In the genomic region with DNA sequence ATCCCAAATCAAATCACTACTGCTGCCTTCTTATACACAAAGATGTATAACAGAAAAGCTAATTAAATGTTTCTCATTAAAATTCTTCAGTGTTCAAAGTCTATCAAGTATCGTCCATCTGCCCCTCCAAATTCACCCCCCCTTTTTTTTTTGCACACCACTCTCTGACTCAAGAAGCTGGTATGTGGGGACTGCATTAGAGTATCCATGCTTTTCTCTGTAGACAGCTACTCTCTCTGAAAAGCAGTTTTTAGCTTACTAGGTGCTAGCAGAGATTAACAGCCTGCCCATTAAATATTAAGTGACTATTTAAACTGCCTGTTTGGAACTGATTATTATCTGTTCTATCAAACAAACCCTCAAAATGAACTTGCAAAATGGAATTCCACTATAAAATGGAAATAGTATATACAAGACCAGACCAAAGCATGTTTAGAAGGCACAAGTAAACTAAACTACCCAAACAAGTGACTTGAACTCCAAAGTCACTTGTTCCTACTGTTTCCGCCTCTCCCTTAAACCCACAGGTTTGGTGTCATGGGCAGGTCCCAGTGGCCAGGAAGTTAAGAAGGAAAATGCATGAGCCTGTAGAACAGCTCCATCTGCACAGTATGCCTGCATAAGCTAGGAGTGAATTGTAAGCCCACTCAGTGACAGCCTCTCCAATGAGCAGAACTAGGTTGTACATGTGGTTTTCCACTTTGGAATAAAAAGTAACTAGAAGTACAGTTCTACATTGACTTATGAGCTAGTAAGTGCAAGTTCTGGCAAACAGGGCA, we compare ENCODE assay signal across 17 cellular contexts. TPM values are rescaled to one million over a fixed set of nuclear protein-coding genes. Genes with fewer than 3 reads are reported as not detected.
DNase-seq lines count a peak whose midpoint lies in the region; ATAC-seq and TF ChIP-seq lines count a peak whose summit lies in the region.
"Had no signal": no experiment of that assay in that cellular context is flagged by ENCODE, and none has a peak within 500 bp of the region (broad histone marks: within the 10 kb centered on the region; RNA-seq: fewer than 3 reads in every experiment).

No MANE protein-coding gene starts in this region.

- ATAC-seq in left lobe of liver (peak; percentile 51), HG02759 (IDR thresholded peaks at IDR 0.05; ENCODE audit: unreplicated experiment) (no peak), GM19455 (IDR thresholded peaks at IDR 0.05; ENCODE audit: unreplicated experiment) (no peak)
- ATAC-seq: esophagus mucosa; stimulated activated effector memory CD8-positive, alpha-beta T cell treated with anti-CD3 and anti-CD28 coated beads, Interleukin-12 subunit alpha, Interleukin-12 subunit beta, amount 100 ng/mL, for 72 hours had no signal

- no peak overlapping the region for H3K27ac ChIP-seq in prostate gland
- H3K27ac ChIP-seq: vagina had no signal

- WGBS in prostate gland = 60% methylated on average over 2 of the region's 2 CpGs

- H3K36me3 ChIP-seq in prostate gland = no peaks in the 10 kb centered on the region
- H3K36me3 ChIP-seq: vagina had no signal

- no peak for TF ChIP-seq POLR2A in prostate gland (IDR thresholded peaks at IDR 0.05)

- no peaks in the 10 kb centered on the region for H3K4me1 ChIP-seq in prostate gland (replicated peaks)

- peak; percentile 66 for DNase-seq in AG10803 (ENCODE audit: low read depth)
- peak; percentile 41 for DNase-seq in NCI-H460 (ENCODE audit: extremely low read depth, low read depth)
- DNase-seq in cardiac fibroblast (ENCODE audit: low read depth in 2 of 2) = peak; percentile 61 to 71
- no peak for DNase-seq in left lobe of liver (ENCODE audit: low spot score)
- DNase-seq in prostate gland (ENCODE audit: low spot score) = no peak
- no peak for DNase-seq in NCI-H2196 treated with DMSO at 0.1 percent for 48 hours (lab: John Stamatoyannopoulos, UW; ENCODE audit: unreplicated experiment)
- DNase-seq: activated CD4-positive, alpha-beta memory T cell treated with anti-CD3 and anti-CD28 coated beads, Interleukin-2, amount 10 ng/mL, durations not matched to agents 7 days and 5 days; activated effector memory CD4-positive, alpha-beta T cell treated with anti-CD3 and anti-CD28 coated beads, Interleukin-2, amount 50 U/mL, for 16 hours; cerebellar nuclear complex; GOT3; NCI-H2171 treated with DMSO at 0.1 percent for 48 hours; stimulated activated CD4-positive, alpha-beta T cell treated with anti-CD3 and anti-CD28 coated beads, Interleukin-2, amount 100 ng/mL, for 48 hours had no signal

- TF ChIP-seq CTCF in AG10803 (conservative IDR thresholded peaks at IDR 0.05; ENCODE audit: low read length) (no peak), cardiac fibroblast (IDR thresholded peaks at IDR 0.05; ENCODE audit: low read depth, low read length) (no peak), prostate gland (IDR thresholded peaks at IDR 0.05) (no peak)

- H3K4me3 ChIP-seq in AG10803 (ENCODE audit: low read length) (no peak overlapping the region), cardiac fibroblast (replicated peaks in 1 of 2; ENCODE audit: low read depth in 2 of 2, low read length in 2 of 2) (no peak overlapping the region), prostate gland (no peak overlapping the region)
- H3K4me3 ChIP-seq: vagina had no signal

- H3K9me3 ChIP-seq in prostate gland = no peaks in the 10 kb centered on the region
- H3K9me3 ChIP-seq: vagina had no signal

- intact Hi-C loops in prostate gland (cut with DNase I) = no loop called here

- no peaks in the 10 kb centered on the region for H3K27me3 ChIP-seq in prostate gland (replicated peaks; ENCODE audit: insufficient read depth)
- H3K27me3 ChIP-seq: vagina had no signal

RNA-seq across cellular contexts. Expression of a gene that starts 32.5 kb away (rescaled TPM):
- 77.1 and 78.5 TPM in 2 replicates for total RNA-seq in NCI-H460 (2014; rRNA removed; shearing (Covaris generic))
- 31.2 and 42.2 TPM in 2 replicates for polyA plus RNA-seq in NCI-H460 (2014; cell fraction: nucleus; rRNA removed)
- total RNA-seq in left lobe of liver (27.3 TPM), prostate gland (10 to 100 TPM; 15.8 to 18.3 TPM)

Comparison
In these comparisons a context has a peak if more than half of its experiments do, and no peak if none do; other contexts are left out.
1. DNase-seq: peak in AG10803 (single experiment), NCI-H460 (single experiment) and cardiac fibroblast (2 of 2); none in left lobe of liver (single experiment), prostate gland (single experiment) and NCI-H2196 treated with DMSO at 0.1 percent for 48 hours (single experiment).